Comparison of ENCODE assay signal across 8 cellular contexts in the genomic region with DNA sequence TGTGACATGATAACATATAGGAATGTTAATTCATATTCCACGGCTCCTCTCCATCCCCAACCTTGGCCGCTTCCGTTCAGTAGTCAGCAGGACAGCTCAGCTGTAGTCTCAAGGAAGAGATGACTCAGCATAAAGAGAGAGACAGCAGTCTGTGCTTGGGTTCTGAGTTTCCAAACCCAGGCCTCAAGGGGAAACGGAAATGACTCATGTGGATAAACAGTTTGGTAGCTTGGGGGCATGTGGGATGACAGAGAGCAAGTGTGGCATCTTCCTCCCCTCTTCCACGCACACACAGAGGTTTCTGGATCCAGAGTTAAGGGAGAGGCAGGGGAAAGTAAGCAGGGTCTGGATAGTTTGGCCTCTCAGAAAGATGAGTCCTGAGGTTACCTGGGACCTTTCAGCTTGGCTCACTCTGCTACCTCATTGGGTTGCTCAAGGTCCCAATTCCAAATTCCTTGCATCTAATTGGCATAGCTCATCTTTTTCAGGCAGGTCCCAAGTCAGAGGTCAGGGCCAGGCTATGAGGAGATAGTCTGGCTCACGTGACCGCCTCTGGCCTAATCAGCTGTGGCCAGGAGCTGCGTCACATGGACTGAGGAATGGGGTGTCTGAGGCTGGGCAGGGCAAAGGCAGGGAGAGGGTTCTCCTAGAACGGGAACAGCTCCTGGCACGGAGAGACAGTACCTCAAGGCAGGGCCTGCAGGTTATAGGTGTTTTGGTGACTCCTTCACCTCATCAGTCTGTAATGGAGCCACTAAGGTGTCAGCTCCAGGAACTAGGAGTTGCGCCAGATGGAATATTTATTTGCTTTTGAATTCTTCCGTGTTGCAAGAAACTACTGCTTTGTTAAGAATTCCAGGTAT. TPM values are rescaled to one million over a fixed set of nuclear protein-coding genes. Genes with fewer than 3 reads are reported as not detected.
DNase-seq lines count a peak whose midpoint lies in the region; ATAC-seq and TF ChIP-seq lines count a peak whose summit lies in the region.

No MANE protein-coding gene starts in this region.

- H3K79me2 ChIP-seq in MM.1S (ENCODE audit: low read length) (no peaks in the 10 kb centered on the region), trophoblast cell (ENCODE audit: control insufficient read depth, insufficient read depth, low read length, poor library complexity) (no peaks in the 10 kb centered on the region)

- peak overlapping the region; percentile 8; the same call in 1 of the 2 replicates for H3K27ac ChIP-seq in BLaER1
- H3K27ac ChIP-seq in MM.1S (ENCODE audit: low read length): no peak overlapping the region; the same call in 1 of the 2 replicates
- peak overlapping the region; percentile 82 for H3K27ac ChIP-seq in trophoblast cell (ENCODE audit: low read depth, low read length)

- H4K20me1 ChIP-seq in BLaER1 (no peaks in the 10 kb centered on the region), MM.1S (ENCODE audit: insufficient read depth, low read length) (no peaks in the 10 kb centered on the region)

- H3K4me3 ChIP-seq in BLaER1 (no peak overlapping the region), MM.1S (ENCODE audit: low read length) (no peak overlapping the region), trophoblast cell (ENCODE audit: low read depth, low read length) (no peak overlapping the region), H7 (ENCODE audit: insufficient read depth, low read depth, low read length) (no peak overlapping the region)

- H3K23ac ChIP-seq in trophoblast cell (ENCODE audit: low read length): no peak overlapping the region

- H3K18ac ChIP-seq in trophoblast cell (ENCODE audit: low read length): no peak overlapping the region

- H3K79me1 ChIP-seq in trophoblast cell (ENCODE audit: low read length): peaks cover 11% of the 10 kb centered on the region

- H3K4me1 ChIP-seq in BLaER1 (peaks cover 38% of the 10 kb centered on the region), MM.1S (ENCODE audit: low read length) (peaks cover 15% of the 10 kb centered on the region), trophoblast cell (ENCODE audit: control insufficient read depth in 1 of 2, insufficient read depth in 2 of 2, low read length in 2 of 2) (peaks cover 30 to 37% of the 10 kb centered on the region in 2 experiments)

- H2BK120ac ChIP-seq in trophoblast cell (ENCODE audit: insufficient read depth, low read length, poor library complexity): no peak overlapping the region

- H3K4me2 ChIP-seq in BLaER1 (peak overlapping the region; percentile 60), MM.1S (ENCODE audit: low read depth, low read length) (peak overlapping the region; percentile 19; the same call in 1 of the 2 replicates), trophoblast cell (ENCODE audit: low read length) (peak overlapping the region; percentile 21)

- ATAC-seq in GM19023 (IDR thresholded peaks at IDR 0.05; ENCODE audit: unreplicated experiment) (peak; percentile 55), esophagus mucosa (peak; percentile 84)

- H3K9me2 ChIP-seq in MM.1S (replicated peaks; ENCODE audit: insufficient read depth, low read length): no peaks in the 10 kb centered on the region

- no peak overlapping the region for H3K4ac ChIP-seq in trophoblast cell (ENCODE audit: low read depth, low read length)

- TF ChIP-seq CTCF in MM.1S (IDR thresholded peaks at IDR 0.05; ENCODE audit: low read length): no peak

- H3K27me3 ChIP-seq in BLaER1: no peaks in the 10 kb centered on the region
- peaks cover under 1% of the 10 kb centered on the region; the same call in 1 of the 2 replicates for H3K27me3 ChIP-seq in MM.1S (replicated peaks; ENCODE audit: insufficient read depth, low read length)
- H3K27me3 ChIP-seq in trophoblast cell (ENCODE audit: insufficient read depth, low read length): no peaks in the 10 kb centered on the region
- H3K27me3 ChIP-seq in H7 (ENCODE audit: control insufficient read depth, insufficient read depth, low read length): no peaks in the 10 kb centered on the region

- no peak overlapping the region for H3K9ac ChIP-seq in BLaER1
- no peak overlapping the region for H3K9ac ChIP-seq in MM.1S (ENCODE audit: low read length)
- no peak overlapping the region for H3K9ac ChIP-seq in trophoblast cell (ENCODE audit: low read length)

- peak overlapping the region; percentile 16 for H3K14ac ChIP-seq in trophoblast cell (ENCODE audit: low read length)

- H3K36me3 ChIP-seq in BLaER1 (no peaks in the 10 kb centered on the region), MM.1S (replicated peaks; ENCODE audit: insufficient read depth, low read length) (no peaks in the 10 kb centered on the region), trophoblast cell (ENCODE audit: control insufficient read depth in 1 of 2, insufficient read depth in 2 of 2, low read length in 2 of 2) (no peaks in the 10 kb centered on the region), H7 (replicated peaks; ENCODE audit: control insufficient read depth, insufficient read depth, low read length) (no peaks in the 10 kb centered on the region)

- no peaks in the 10 kb centered on the region for H3F3A ChIP-seq in MM.1S (ENCODE audit: insufficient read depth, low read length)

- H2BK12ac ChIP-seq in trophoblast cell (ENCODE audit: low read length): peak overlapping the region; percentile 39

- no CpG with 5 or more reads among the region's 12 CpGs for WGBS in trophoblast cell (ENCODE audit: extremely low coverage, insufficient coverage, insufficient read length)

- H2AFZ ChIP-seq in MM.1S (ENCODE audit: low read length) (peak overlapping the region; percentile 7; the same call in 1 of the 2 replicates), trophoblast cell (ENCODE audit: insufficient read depth, low read length, poor library complexity) (no peak overlapping the region)

- DNase-seq in MM.1S (peak; percentile 53), trophoblast cell (peak; percentile 92 to 95), H7 (no peak), retina (no peak)
- peak; percentile 36 to 45 for DNase-seq in activated CD4-positive, alpha-beta T cell treated with anti-CD3 and anti-CD28 coated beads for 4 hours

- H2BK5ac ChIP-seq in trophoblast cell (ENCODE audit: low read depth, low read length, poor library complexity): peak overlapping the region; percentile 3

- peak overlapping the region; percentile 60 for H4K91ac ChIP-seq in trophoblast cell (ENCODE audit: low read depth, low read length)

- no peak overlapping the region for H4K12ac ChIP-seq in trophoblast cell (ENCODE audit: low read depth, low read length)

- no peak overlapping the region for H2AK5ac ChIP-seq in trophoblast cell (ENCODE audit: low read length)

- no peak overlapping the region for H4K8ac ChIP-seq in trophoblast cell (ENCODE audit: low read depth, low read length)

- H3K9me3 ChIP-seq in BLaER1 (no peaks in the 10 kb centered on the region), MM.1S (replicated peaks; ENCODE audit: insufficient read depth, low read length) (no peaks in the 10 kb centered on the region), trophoblast cell (ENCODE audit: insufficient read depth, low read depth, low read length) (no peaks in the 10 kb centered on the region)

RNA-seq across cellular contexts. Expression of a gene that starts 36.5 kb away (rescaled TPM):
- total RNA-seq in esophagus mucosa: not detected
- 0.10 TPM in 1 of 2 replicates, not detected in the other for polyA plus RNA-seq in trophoblast cell (2013)
- total RNA-seq in H7 (2014; rRNA removed; shearing (Covaris generic)): not detected in 2 replicates

RNA-seq across cellular contexts. Expression of a gene that starts 51.4 kb away (rescaled TPM):
- 36.4 TPM for total RNA-seq in esophagus mucosa
- 28.0 TPM in 2 replicates for polyA plus RNA-seq in trophoblast cell (2013)
- total RNA-seq in H7 (2014; rRNA removed; shearing (Covaris generic)): 74.6 and 79.6 TPM in 2 replicates

Comparison
In these comparisons a context has a peak if more than half of its experiments do, and no peak if none do; other contexts are left out.
1. DNase-seq: peak in MM.1S (single experiment), activated CD4-positive, alpha-beta T cell treated with anti-CD3 and anti-CD28 coated beads for 4 hours (2 of 2) and trophoblast cell (2 of 2); none in H7 (single experiment) and retina (single experiment).
2. Peak in every context shown above with its lines, with median percentiles within 50 percentile points of each other: H3K4me2 ChIP-seq.